ENCODE assay signal across 18 cellular contexts in the genomic region with DNA sequence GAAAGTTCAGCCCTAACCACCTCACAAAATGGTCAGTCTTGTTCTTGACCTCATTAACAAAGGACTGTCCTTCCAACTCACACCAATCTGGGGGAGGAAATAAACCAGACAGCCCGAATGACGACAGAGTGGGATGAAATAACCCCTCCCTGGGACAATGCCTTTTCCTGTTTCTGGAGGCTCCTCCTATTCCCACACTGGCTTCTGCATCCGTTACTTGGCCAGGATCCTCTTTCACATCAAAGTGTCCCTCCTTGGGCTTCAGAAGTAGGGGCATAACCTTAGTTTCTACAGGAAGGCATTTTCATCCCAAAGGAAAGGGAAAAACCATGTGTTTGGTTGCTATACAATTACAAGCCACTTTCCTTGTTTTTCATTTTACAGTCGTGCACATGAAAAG. TPM values are rescaled to one million over a fixed set of nuclear protein-coding genes. Genes with fewer than 3 reads are reported as not detected.
DNase-seq lines count a peak whose midpoint lies in the region; ATAC-seq and TF ChIP-seq lines count a peak whose summit lies in the region.
"Had no signal": no experiment of that assay in that cellular context is flagged by ENCODE, and none has a peak within 500 bp of the region (broad histone marks: within the 10 kb centered on the region; RNA-seq: fewer than 3 reads in every experiment).

No MANE protein-coding gene starts in this region.

- DNase-seq in Right ventricle myocardium inferior (ENCODE audit: missing footprints) (no peak), cardiac septum (ENCODE audit: low spot score) (no peak), fibroblast of lung (ENCODE audit: low read depth in 2 of 2) (peak in 1 of 2 donors; percentile 17), lower lobe of right lung (no peak), upper lobe of left lung (peak in 1 of 2 donors; percentile 25), occipital lobe (lab: John Stamatoyannopoulos, UW) (no peak)
- DNase-seq: activated CD4-positive, alpha-beta memory T cell treated with anti-CD3 and anti-CD28 coated beads, Interleukin-2, amount 10 ng/mL, durations not matched to agents 7 days and 5 days; amniotic stem cell; H7; mucosa of descending colon; NCI-H1105; NCI-H226; SK-N-SH had no signal

- H3K27ac ChIP-seq in fibroblast of lung (ENCODE audit: insufficient read depth, low read length) (no peak overlapping the region), lower lobe of right lung (peak overlapping the region; percentile 15), upper lobe of left lung (peak overlapping the region in 3 of 4 donors; percentile 44 to 46 (median 46))
- H3K27ac ChIP-seq: 22Rv1, coronary artery, suprapubic skin had no signal

- TF ChIP-seq POLR2A in upper lobe of left lung (IDR thresholded peaks at IDR 0.05) = no peak

- no peaks in the 10 kb centered on the region for H3K79me2 ChIP-seq in fibroblast of lung (ENCODE audit: control insufficient read depth, insufficient read depth, low read length)

- H3K9me3 ChIP-seq in fibroblast of lung (ENCODE audit: control insufficient read depth, insufficient read depth, low read depth, low read length) (no peaks in the 10 kb centered on the region), lower lobe of right lung (no peaks in the 10 kb centered on the region), upper lobe of left lung (no peaks in the 10 kb centered on the region)
- H3K9me3 ChIP-seq: mucosa of descending colon, SK-N-SH, suprapubic skin had no signal

- ATAC-seq in Right ventricle myocardium inferior = peak; percentile 65
- ATAC-seq in lower lobe of right lung = peak; percentile 43 to 60
- peak in 1 of 2 donors; percentile 67 for ATAC-seq in upper lobe of left lung (ENCODE audit: low FRiP score in 2 of 2)
- no peak for ATAC-seq in GM21515 (IDR thresholded peaks at IDR 0.05; ENCODE audit: unreplicated experiment)
- no peak for ATAC-seq in HG03159 (IDR thresholded peaks at IDR 0.05; ENCODE audit: unreplicated experiment)
- ATAC-seq: mucosa of descending colon had no signal

- 42 to 46% methylated on average over 4 of the region's 4 CpGs for WGBS in upper lobe of left lung, 2 donors

- H3K27me3 ChIP-seq in fibroblast of lung (ENCODE audit: control insufficient read depth, insufficient read depth, low read length) (no peaks in the 10 kb centered on the region), lower lobe of right lung (ENCODE audit: low read depth) (no peaks in the 10 kb centered on the region), upper lobe of left lung (no peaks in the 10 kb centered on the region)
- H3K27me3 ChIP-seq: suprapubic skin had no signal

- no peak overlapping the region for H3K4me3 ChIP-seq in fibroblast of lung (replicated peaks in 1 of 4; ENCODE audit: control extremely low read depth in 1 of 4, insufficient read depth in 1 of 4, low read depth in 3 of 4, low read length in 4 of 4)
- H3K4me3 ChIP-seq in lower lobe of right lung = no peak overlapping the region
- no peak overlapping the region for H3K4me3 ChIP-seq in upper lobe of left lung
- H3K4me3 ChIP-seq: coronary artery, mucosa of descending colon, suprapubic skin had no signal

- no peaks in the 10 kb centered on the region for H4K20me1 ChIP-seq in fibroblast of lung (ENCODE audit: control insufficient read depth, extremely low read depth, insufficient read depth, low read length)

- TF ChIP-seq EP300 in upper lobe of left lung (IDR thresholded peaks at IDR 0.05) = no peak

- no peak overlapping the region for H3K9ac ChIP-seq in fibroblast of lung (ENCODE audit: insufficient read depth, low read length)
- H3K9ac ChIP-seq: SK-N-SH had no signal

- no peak overlapping the region for H3K4me2 ChIP-seq in fibroblast of lung (ENCODE audit: extremely low read depth, insufficient read depth, low read length)
- H3K4me2 ChIP-seq: SK-N-SH had no signal

- no peaks in the 10 kb centered on the region for H3K4me1 ChIP-seq in fibroblast of lung (ENCODE audit: control insufficient read depth, extremely low read depth, insufficient read depth, low read length)
- H3K4me1 ChIP-seq in lower lobe of right lung = peaks cover 8% of the 10 kb centered on the region
- H3K4me1 ChIP-seq in upper lobe of left lung = peaks cover 0 to 12% (median 8%) of the 10 kb centered on the region in 4 donors
- H3K4me1 ChIP-seq: suprapubic skin had no signal

- TF ChIP-seq CTCF in fibroblast of lung (conservative IDR thresholded peaks at IDR 0.05 in 1 of 2, IDR thresholded peaks at IDR 0.05 in 1 of 2; ENCODE audit: low read depth in 1 of 2, low read length in 2 of 2) = no peak
- TF ChIP-seq CTCF in lower lobe of right lung (IDR thresholded peaks at IDR 0.05) = no peak
- no peak for TF ChIP-seq CTCF in upper lobe of left lung (IDR thresholded peaks at IDR 0.05)

- H3K36me3 ChIP-seq in fibroblast of lung (ENCODE audit: control insufficient read depth, insufficient read depth, low read length) = no peaks in the 10 kb centered on the region
- H3K36me3 ChIP-seq in lower lobe of right lung = no peaks in the 10 kb centered on the region
- H3K36me3 ChIP-seq in upper lobe of left lung = no peaks in the 10 kb centered on the region
- H3K36me3 ChIP-seq: suprapubic skin had no signal

- peak overlapping the region; percentile 58 for H2AFZ ChIP-seq in fibroblast of lung (ENCODE audit: low read length)

- intact Hi-C loops in Right ventricle myocardium inferior (cut with DNase I) = no loop called here
- intact Hi-C loops in cardiac septum (cut with DNase I) = loop anchor here (10.0 kb wide), 2 partner anchors 206 to 396 kb away; a partner anchor contains a TSS
- intact Hi-C loops in lower lobe of right lung (cut with DNase I) = no loop called here

RNA-seq across cellular contexts. Expression of a gene that starts 59.8 kb away (rescaled TPM):
- total RNA-seq in Right ventricle myocardium inferior (747 TPM), cardiac septum (534 TPM), fibroblast of lung (625 and 867 TPM in 2 replicates), lower lobe of right lung (1,009 TPM), upper lobe of left lung (1,000 to 10,000 TPM in 1 of 6 donors, 100 to 1,000 TPM in 5; 181 to 1,016 (median 526) TPM), occipital lobe (1,436 TPM)
- polyA plus RNA-seq in fibroblast of lung = 1,508 and 1,935 TPM in 2 replicates
- polyA plus RNA-seq in fibroblast of lung (2012) = 2,031 and 2,402 TPM in 2 replicates
- polyA minus RNA-seq in fibroblast of lung (ENCODE audit: low replicate concordance) = 166 and 178 TPM in 2 replicates

Comparison
In these comparisons a context has a peak if more than half of its experiments do, and no peak if none do; other contexts are left out.
1. ATAC-seq: peak in Right ventricle myocardium inferior (single experiment) and lower lobe of right lung (2 of 2); none in GM21515 (single experiment) and HG03159 (single experiment).